ENCODE assay signal across 8 cellular contexts in the genomic region with DNA sequence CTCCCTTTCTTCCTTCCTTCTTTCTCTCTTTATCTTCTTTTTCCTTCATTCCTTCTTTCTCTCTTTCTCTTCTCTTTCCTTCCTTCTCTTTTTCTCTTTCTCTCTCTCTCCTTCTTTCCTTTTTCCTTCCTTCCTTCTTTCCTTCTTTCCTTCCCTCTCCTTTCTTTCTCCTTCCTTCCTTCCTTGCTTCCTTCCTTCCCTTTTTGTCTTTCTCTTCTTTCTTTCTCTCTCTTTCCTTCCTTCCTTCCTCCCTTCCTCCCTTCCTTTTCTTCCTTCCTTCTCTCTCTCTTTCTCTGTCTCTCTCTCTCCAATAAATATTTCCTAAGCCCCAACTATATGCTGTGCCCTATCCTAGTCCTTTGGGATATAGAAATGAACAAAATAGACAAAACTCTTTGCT.
"Had no signal": no experiment of that assay in that cellular context is flagged by ENCODE, and none has a peak within 500 bp of the region (broad histone marks: within the 10 kb centered on the region; RNA-seq: fewer than 3 reads in every experiment).

No MANE protein-coding gene starts in this region.

- H3K4me3 ChIP-seq: GM23338 had no signal

- H3K27ac ChIP-seq: KMS-11 had no signal

- H3K9me3 Mint-ChIP-seq: GM23338, H9, HFFc6 had no signal

- FAIRE-seq: H1, H54, HTR-8/SVneo had no signal

- ATAC-seq: GM23338 had no signal

- DNase-seq: H9, HFFc6, KBM-7 had no signal

- H3K4me2 ChIP-seq: GM23338, KMS-11 had no signal

- H3K4me3 Mint-ChIP-seq: GM23338, H9, HFFc6 had no signal

- H2AFZ ChIP-seq: GM23338 had no signal

- H3K9ac ChIP-seq: KMS-11 had no signal

- H3K27ac Mint-ChIP-seq: GM23338, H9, HFFc6 had no signal
